ENCODE assay signal across 1 cellular context in genomic region chr2:197944416-197944815, GRCh38.
TF ChIP-seq lines count a peak whose summit lies in the region.

No MANE protein-coding gene starts in this region.

TF ChIP-seq in GM23338, 12 proteins besides CTCF, POLR2A, EP300 and RAD21 (continued from another document):
- TF ChIP-seq REST (IDR thresholded peaks at IDR 0.05; ENCODE audit: unreplicated experiment) (no peak), ZNF114 (CRISPR knock-in tag; IDR thresholded peaks at IDR 0.05) (no peak), ZNF462 (CRISPR knock-in tag; IDR thresholded peaks at IDR 0.05) (no peak), JUNB (IDR thresholded peaks at IDR 0.05; ENCODE audit: unreplicated experiment) (no peak), CREB1 (CRISPR knock-in tag; IDR thresholded peaks at IDR 0.05; ENCODE audit: low read depth) (no peak), EZH2phosphoT487 (IDR thresholded peaks at IDR 0.05; ENCODE audit: unreplicated experiment) (no peak)
